Comparison of ENCODE assay signal across 8 cellular contexts in the genomic region with DNA sequence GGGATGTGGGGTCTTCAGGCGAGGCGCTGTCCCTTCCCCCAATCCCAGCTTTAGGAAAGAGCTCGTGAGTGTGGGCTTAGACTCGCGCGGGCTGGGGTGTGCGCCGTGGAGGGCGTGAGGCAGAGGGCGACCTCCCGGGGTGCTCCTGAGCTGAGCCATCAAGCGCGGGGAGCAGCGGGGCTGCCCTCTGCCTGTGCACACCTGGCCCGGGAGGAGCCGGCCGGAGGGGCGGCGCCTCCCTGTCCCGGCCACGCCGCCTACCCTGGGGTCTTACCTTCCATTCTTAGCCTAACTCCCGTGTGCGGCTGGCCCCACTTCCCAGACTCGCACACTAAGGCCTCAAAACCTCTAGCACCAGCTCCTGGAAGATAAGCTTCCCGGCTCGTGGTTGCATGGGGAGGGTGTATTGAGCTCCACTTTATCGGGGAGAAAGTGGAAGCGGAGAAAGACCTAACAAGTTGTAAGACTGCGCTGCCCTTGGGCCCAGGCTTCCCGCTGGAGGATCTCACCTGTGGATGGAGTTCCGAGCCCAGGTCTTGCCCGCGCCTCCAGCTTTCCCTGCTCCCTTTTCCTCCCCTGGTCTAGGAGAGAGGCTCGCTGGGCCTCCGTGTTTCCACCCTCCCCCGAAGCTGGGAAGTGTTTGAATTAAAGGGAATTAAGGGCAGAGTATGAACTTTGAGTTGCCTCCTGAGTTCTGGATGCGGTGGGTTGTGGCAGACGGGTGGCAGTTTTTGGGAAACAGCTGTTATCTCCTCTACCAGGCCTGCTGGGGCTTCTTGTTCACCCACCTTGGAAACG. TPM values are rescaled to one million over a fixed set of nuclear protein-coding genes. Genes with fewer than 3 reads are reported as not detected.
DNase-seq lines count a peak whose midpoint lies in the region; ATAC-seq and TF ChIP-seq lines count a peak whose summit lies in the region.

No MANE protein-coding gene starts in this region.

- DNase-seq in GM03348 (ENCODE audit: low spot score) (peak; percentile 33), NCI-H146 treated with DMSO at 0.1 percent for 48 hours (lab: John Stamatoyannopoulos, UW; ENCODE audit: unreplicated experiment) (peak; percentile 45), coronary artery (ENCODE audit: low spot score) (no peak), NCI-H2107 treated with DMSO at 0.1 percent for 48 hours (lab: John Stamatoyannopoulos, UW; ENCODE audit: unreplicated experiment) (no peak)
- peak in 4 of 9 donors; percentile 6 to 22 (median 16) for DNase-seq in naive thymus-derived CD4-positive, alpha-beta T cell

- no peaks in the 10 kb centered on the region for H3K36me3 ChIP-seq in naive thymus-derived CD4-positive, alpha-beta T cell (ENCODE audit: control insufficient read depth in 2 of 3, insufficient read depth in 3 of 3, low read length in 3 of 3)

- peaks cover 0 to 11% of the 10 kb centered on the region in 2 donors for H3K4me1 ChIP-seq in naive thymus-derived CD4-positive, alpha-beta T cell (ENCODE audit: control insufficient read depth in 2 of 2, insufficient read depth in 2 of 2, low read length in 2 of 2)

- peaks cover 0 to 25% (median 0%) of the 10 kb centered on the region in 5 donors for H3K27me3 Mint-ChIP-seq in naive thymus-derived CD4-positive, alpha-beta T cell

- intact Hi-C loops in naive thymus-derived CD4-positive, alpha-beta T cell (cut with micrococcal nuclease), result loop anchor here in 1 of 2 donors (2.0 kb wide), 1 partner anchor 13 kb away; no protein-coding TSS in a partner anchor

- peak overlapping the region; percentile 85 to 94 (median 88) for H3K4me3 Mint-ChIP-seq in naive thymus-derived CD4-positive, alpha-beta T cell

- H3K27me3 ChIP-seq in naive thymus-derived CD4-positive, alpha-beta T cell (ENCODE audit: control insufficient read depth in 2 of 2, insufficient read depth in 2 of 2, low read length in 2 of 2), result no peaks in the 10 kb centered on the region

- H3K36me3 Mint-ChIP-seq in naive thymus-derived CD4-positive, alpha-beta T cell, result no peaks in the 10 kb centered on the region

- CTCF ChIA-PET in naive thymus-derived CD4-positive, alpha-beta T cell (lab: Charles Lee), result interaction anchor here (0.9 to 2.0 kb wide), 5 partner anchors 15 to 241 kb away, joined by 3 to 8 read pairs (median 4); a partner anchor contains a TSS

- no peak for TF ChIP-seq CTCF in coronary artery (IDR thresholded peaks at IDR 0.05)

- no peaks in the 10 kb centered on the region for H3K9me3 ChIP-seq in naive thymus-derived CD4-positive, alpha-beta T cell (ENCODE audit: control insufficient read depth in 2 of 3, low read length in 3 of 3)

- H3K9me3 Mint-ChIP-seq in naive thymus-derived CD4-positive, alpha-beta T cell, result no peaks in the 10 kb centered on the region

- peaks cover 13 to 35% (median 23%) of the 10 kb centered on the region in 7 donors for H3K4me1 Mint-ChIP-seq in naive thymus-derived CD4-positive, alpha-beta T cell

- peak overlapping the region in 4 of 9 donors; percentile 52 to 80 (median 70) for H3K27ac Mint-ChIP-seq in naive thymus-derived CD4-positive, alpha-beta T cell

- H3K4me3 ChIP-seq in coronary artery, result peak overlapping the region; percentile 85
- H3K4me3 ChIP-seq in naive thymus-derived CD4-positive, alpha-beta T cell (ENCODE audit: low read length), result peak overlapping the region; percentile 57

- POLR2A ChIA-PET in naive thymus-derived CD4-positive, alpha-beta T cell (lab: Charles Lee), result interaction anchor here (0.6 to 2.4 kb wide), 2 partner anchors 20 to 71 kb away, joined by 3 to 16 read pairs; a partner anchor contains a TSS

- peak; percentile 52 for ATAC-seq in naive thymus-derived CD4-positive, alpha-beta T cell
- ATAC-seq in HG03108 (IDR thresholded peaks at IDR 0.05; ENCODE audit: unreplicated experiment) (no peak), HG03571 (IDR thresholded peaks at IDR 0.05; ENCODE audit: unreplicated experiment) (no peak), HG03095 (IDR thresholded peaks at IDR 0.05; ENCODE audit: unreplicated experiment) (no peak)

- H3K27ac ChIP-seq in coronary artery, result no peak overlapping the region
- no peak overlapping the region for H3K27ac ChIP-seq in naive thymus-derived CD4-positive, alpha-beta T cell (ENCODE audit: low read depth, low read length)

RNA-seq across cellular contexts. Expression of a gene that starts 1.2 kb away (rescaled TPM):
- total RNA-seq in naive thymus-derived CD4-positive, alpha-beta T cell, result 1 to 10 TPM in 1 of 5 experiments, under 1 TPM in 4; 0.32 to 2.5 (median 0.66) TPM
- polyA plus RNA-seq in naive thymus-derived CD4-positive, alpha-beta T cell, result under 1 TPM; 0.33 to 0.72 TPM

RNA-seq across cellular contexts. Expression of a gene that starts 20.1 kb away (rescaled TPM):
- 10 to 100 TPM; 31.5 to 66.3 (median 40.3) TPM for total RNA-seq in naive thymus-derived CD4-positive, alpha-beta T cell
- 100 to 1,000 TPM; 141 TPM for polyA plus RNA-seq in naive thymus-derived CD4-positive, alpha-beta T cell

RNA-seq across cellular contexts. Expression of a gene that starts 56.4 kb away (rescaled TPM):
- 100 to 1,000 TPM in 3 of 5 experiments, 10 to 100 TPM in 2; 83.0 to 118 (median 107) TPM for total RNA-seq in naive thymus-derived CD4-positive, alpha-beta T cell
- 100 to 1,000 TPM in 1 of 2 donors, 10 to 100 TPM in 1; 91.3 to 105 TPM for polyA plus RNA-seq in naive thymus-derived CD4-positive, alpha-beta T cell

Comparison
In these comparisons a context has a peak if more than half of its experiments do, and no peak if none do; other contexts are left out.
1. DNase-seq: peak in GM03348 (single experiment) and NCI-H146 treated with DMSO at 0.1 percent for 48 hours (single experiment); none in coronary artery (single experiment) and NCI-H2107 treated with DMSO at 0.1 percent for 48 hours (single experiment).